Comparison of ENCODE assay signal across 9 cellular contexts in genomic region chr4:992297-993110, GRCh38. TPM values are rescaled to one million over a fixed set of nuclear protein-coding genes. Genes with fewer than 3 reads are reported as not detected.
DNase-seq lines count a peak whose midpoint lies in the region; ATAC-seq and TF ChIP-seq lines count a peak whose summit lies in the region.
"Had no signal": no experiment of that assay in that cellular context is flagged by ENCODE, and none has a peak within 500 bp of the region (broad histone marks: within the 10 kb centered on the region; RNA-seq: fewer than 3 reads in every experiment).

No MANE protein-coding gene starts in this region.

- H3K27ac ChIP-seq in left ventricle myocardium inferior (replicated peaks) (no peak overlapping the region), colonic mucosa (peak overlapping the region; percentile 91), lung (ENCODE audit: low read depth in 1 of 2, low read length in 1 of 2) (peak overlapping the region in 1 of 2 donors; percentile 85), upper lobe of right lung (peak overlapping the region; percentile 86)

- H3K4me3 ChIP-seq in left ventricle myocardium inferior: no peak overlapping the region
- H3K4me3 ChIP-seq in colonic mucosa: peak overlapping the region; percentile 4
- H3K4me3 ChIP-seq in lung: no peak overlapping the region
- peak overlapping the region; percentile 17 for H3K4me3 ChIP-seq in upper lobe of right lung
- no peak overlapping the region for H3K4me3 ChIP-seq in BE2C (ENCODE audit: low read depth, low read length)

- DNase-seq in Right ventricle myocardium superior: no peak
- DNase-seq in left ventricle myocardium inferior: no peak
- DNase-seq in colonic mucosa: peak; percentile 93
- peak; percentile 82 for DNase-seq in lung (ENCODE audit: low spot score)
- DNase-seq in upper lobe of right lung: peak; percentile 89
- DNase-seq in immature natural killer cell: no peak
- DNase-seq in middle frontal gyrus (ENCODE audit: extremely low spot score, low spot score): no peak
- no peak for DNase-seq in BE2C

- ATAC-seq in Right ventricle myocardium superior (ENCODE audit: poor library complexity) (peak; percentile 9), lung (ENCODE audit: insufficient read depth, low FRiP score) (peak; percentile 60), upper lobe of right lung (peak; percentile 87)
- ATAC-seq: activated T-helper 17 cell treated with anti-CD3 and anti-CD28 coated beads, Interleukin-2, amount 50 U/mL, for 72 hours had no signal

- peaks cover 17% of the 10 kb centered on the region for H3K27me3 ChIP-seq in left ventricle myocardium inferior (ENCODE audit: low read depth)
- H3K27me3 ChIP-seq in colonic mucosa: peaks cover 10% of the 10 kb centered on the region
- no peaks in the 10 kb centered on the region for H3K27me3 ChIP-seq in lung (ENCODE audit: control insufficient read depth, insufficient read depth)
- H3K27me3 ChIP-seq in upper lobe of right lung: peaks cover 8% of the 10 kb centered on the region
- peaks cover 21% of the 10 kb centered on the region for H3K27me3 ChIP-seq in BE2C

- 63 to 79% methylated on average over 25 of the region's 25 CpGs for WGBS in lung, 2 donors

- H3K4me1 Mint-ChIP-seq in immature natural killer cell: peaks cover 0 to 5% of the 10 kb centered on the region in 2 donors
- H3K4me1 Mint-ChIP-seq: activated T-helper 17 cell treated with anti-CD3 and anti-CD28 coated beads, Interleukin-2, amount 50 U/mL, for 72 hours had no signal

- no peak overlapping the region for H3K4me3 Mint-ChIP-seq in immature natural killer cell
- H3K4me3 Mint-ChIP-seq: activated T-helper 17 cell treated with anti-CD3 and anti-CD28 coated beads, Interleukin-2, amount 50 U/mL, for 72 hours had no signal

- H3K36me3 ChIP-seq in left ventricle myocardium inferior: peaks cover 9% of the 10 kb centered on the region
- no peaks in the 10 kb centered on the region for H3K36me3 ChIP-seq in colonic mucosa
- peaks cover 0 to 16% of the 10 kb centered on the region in 2 donors for H3K36me3 ChIP-seq in lung (ENCODE audit: control insufficient read depth in 2 of 2, insufficient read depth in 2 of 2, low read length in 2 of 2)
- H3K36me3 ChIP-seq in upper lobe of right lung: no peaks in the 10 kb centered on the region
- H3K36me3 ChIP-seq in BE2C: no peaks in the 10 kb centered on the region

- intact Hi-C loops in Right ventricle myocardium superior (cut with DNase I) (no loop called here), left ventricle myocardium inferior (cut with micrococcal nuclease) (no loop called here), colonic mucosa (cut with DNase I) (no loop called here), upper lobe of right lung (cut with DNase I) (no loop called here)

- H3K36me3 Mint-ChIP-seq in immature natural killer cell: no peaks in the 10 kb centered on the region

- H3K27me3 Mint-ChIP-seq in immature natural killer cell (ENCODE audit: low read depth in 3 of 3): no peaks in the 10 kb centered on the region

- H3K27ac Mint-ChIP-seq in immature natural killer cell: no peak overlapping the region
- H3K27ac Mint-ChIP-seq: activated T-helper 17 cell treated with anti-CD3 and anti-CD28 coated beads, Interleukin-2, amount 50 U/mL, for 72 hours had no signal

- H3K9ac ChIP-seq in colonic mucosa (ENCODE audit: low read depth in 2 of 2, low read length in 2 of 2): peak overlapping the region; percentile 66 to 78

- TF ChIP-seq CTCF in left ventricle myocardium inferior (IDR thresholded peaks at IDR 0.05; ENCODE audit: borderline replicate concordance): no peak
- no peak for TF ChIP-seq CTCF in colonic mucosa (IDR thresholded peaks at IDR 0.05)
- TF ChIP-seq CTCF in lung (IDR thresholded peaks at IDR 0.05; ENCODE audit: control extremely low read depth, extremely low read depth): no peak
- TF ChIP-seq CTCF in upper lobe of right lung (IDR thresholded peaks at IDR 0.05): no peak
- TF ChIP-seq CTCF in BE2C (IDR thresholded peaks at IDR 0.05; ENCODE audit: low read depth, low read length): no peak

- H3K9me3 ChIP-seq in left ventricle myocardium inferior (replicated peaks): no peaks in the 10 kb centered on the region
- no peaks in the 10 kb centered on the region for H3K9me3 ChIP-seq in colonic mucosa
- no peaks in the 10 kb centered on the region for H3K9me3 ChIP-seq in lung (ENCODE audit: control insufficient read depth in 2 of 2, insufficient read depth in 1 of 2, low read length in 1 of 2)
- no peaks in the 10 kb centered on the region for H3K9me3 ChIP-seq in upper lobe of right lung
- no peaks in the 10 kb centered on the region for H3K9me3 ChIP-seq in BE2C

- no peaks in the 10 kb centered on the region for H3K9me3 Mint-ChIP-seq in immature natural killer cell
- H3K9me3 Mint-ChIP-seq: activated T-helper 17 cell treated with anti-CD3 and anti-CD28 coated beads, Interleukin-2, amount 50 U/mL, for 72 hours had no signal

- peaks cover 15% of the 10 kb centered on the region for H3K4me1 ChIP-seq in left ventricle myocardium inferior
- H3K4me1 ChIP-seq in colonic mucosa: peaks cover 9% of the 10 kb centered on the region
- peaks cover 0 to 10% of the 10 kb centered on the region in 2 donors for H3K4me1 ChIP-seq in lung (ENCODE audit: control insufficient read depth in 2 of 2, insufficient read depth in 2 of 2, low read length in 2 of 2)
- H3K4me1 ChIP-seq in upper lobe of right lung: peaks cover 22% of the 10 kb centered on the region
- H3K4me1 ChIP-seq in BE2C: no peaks in the 10 kb centered on the region

RNA-seq across cellular contexts. Expression of gene SLC26A1, which starts 0.7 kb away (rescaled TPM):
- total RNA-seq in Right ventricle myocardium superior (0.19 TPM), left ventricle myocardium inferior (not detected), colonic mucosa (1 to 10 TPM in 1 of 2 donors, under 1 TPM in 1; 0.77 to 3.8 TPM), lung (under 1 TPM; 0.20 to 0.71 TPM), upper lobe of right lung (0.20 TPM)
- polyA plus RNA-seq in lung (under 1 TPM; 0.29 to 0.83 TPM), immature natural killer cell (under 1 TPM in 2 of 3 donors, not detected in 1; 0.52 to 0.77 TPM)
- polyA plus RNA-seq in BE2C (2012; ENCODE audit: insufficient read depth, insufficient read length, low read depth): 1.6 TPM

RNA-seq across cellular contexts. Expression of gene IDUA, which starts 5.7 kb away (rescaled TPM):
- total RNA-seq in Right ventricle myocardium superior: 8.4 TPM
- total RNA-seq in left ventricle myocardium inferior: 9.0 TPM
- total RNA-seq in colonic mucosa: 10 to 100 TPM; 18.8 to 22.4 TPM
- total RNA-seq in lung: 10 to 100 TPM in 1 of 2 donors, 1 to 10 TPM in 1; 7.5 to 66.5 TPM
- 10 to 100 TPM; 14.9 to 28.4 TPM for polyA plus RNA-seq in lung
- total RNA-seq in upper lobe of right lung: 49.2 TPM
- 10 to 100 TPM in 1 of 3 donors, 1 to 10 TPM in 2; 5.6 to 12.2 (median 6.3) TPM for polyA plus RNA-seq in immature natural killer cell
- polyA plus RNA-seq in BE2C (2012; ENCODE audit: insufficient read depth, insufficient read length, low read depth): 5.3 TPM

RNA-seq across cellular contexts. Expression of gene FGFRL1, which starts 18.9 kb away (rescaled TPM):
- total RNA-seq in Right ventricle myocardium superior (22.2 TPM), left ventricle myocardium inferior (22.4 TPM), colonic mucosa (10 to 100 TPM; 16.0 to 34.7 TPM), lung (10 to 100 TPM; 15.8 to 31.1 TPM), upper lobe of right lung (25.2 TPM)
- polyA plus RNA-seq in lung (10 to 100 TPM; 13.4 to 14.7 TPM), immature natural killer cell (under 1 TPM in 2 of 3 donors, not detected in 1; 0.19 to 0.30 TPM)
- 0.19 TPM for polyA plus RNA-seq in BE2C (2012; ENCODE audit: insufficient read depth, insufficient read length, low read depth)

RNA-seq across cellular contexts. Expression of gene DGKQ, which starts 19.1 kb away (rescaled TPM):
- total RNA-seq in Right ventricle myocardium superior (3.3 TPM), left ventricle myocardium inferior (3.5 TPM), colonic mucosa (10 to 100 TPM; 39.4 to 68.2 TPM), lung (10 to 100 TPM in 1 of 2 donors, 1 to 10 TPM in 1; 5.9 to 19.1 TPM), upper lobe of right lung (19.1 TPM)
- polyA plus RNA-seq in lung (1 to 10 TPM; 7.0 to 9.8 TPM), immature natural killer cell (10 to 100 TPM; 12.1 to 24.0 (median 14.0) TPM)
- 22.7 TPM for polyA plus RNA-seq in BE2C (2012; ENCODE audit: insufficient read depth, insufficient read length, low read depth)

Comparison
In these comparisons a context has a peak if more than half of its experiments do, and no peak if none do; other contexts are left out.
1. ATAC-seq: peak in every context shown above with its lines; median percentile 87 in upper lobe of right lung; 60 in lung; 9 in Right ventricle myocardium superior.
2. DNase-seq: peak in colonic mucosa (single experiment), lung (single experiment) and upper lobe of right lung (single experiment); none in Right ventricle myocardium superior (single experiment), left ventricle myocardium inferior (single experiment), immature natural killer cell (0 of 3), middle frontal gyrus (single experiment) and BE2C (single experiment).
3. H3K4me3 ChIP-seq: peak in colonic mucosa (single experiment) and upper lobe of right lung (single experiment); none in left ventricle myocardium inferior (single experiment), lung (single experiment) and BE2C (single experiment).